18 cellular contexts compared by ENCODE assay signal in the genomic region with DNA sequence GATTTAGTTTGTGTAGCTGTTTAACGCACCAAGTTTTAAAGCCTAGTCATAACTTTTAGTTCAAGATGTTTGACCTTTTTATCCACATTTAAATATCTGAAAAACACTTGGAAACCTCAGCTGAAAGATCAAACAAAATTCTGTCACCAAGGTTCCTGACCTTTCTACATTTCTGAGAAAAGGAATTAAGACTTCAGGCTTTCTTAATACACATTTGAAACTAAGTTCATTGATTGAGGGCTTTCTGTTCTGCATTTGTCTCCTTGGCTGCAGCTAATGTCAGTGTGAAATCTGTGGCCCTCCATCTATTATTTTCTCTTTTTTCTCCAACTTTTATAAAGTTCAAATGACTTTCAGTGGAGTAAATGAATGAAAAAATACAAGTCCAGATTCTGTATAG. TPM values are rescaled to one million over a fixed set of nuclear protein-coding genes. Genes with fewer than 3 reads are reported as not detected.
DNase-seq lines count a peak whose midpoint lies in the region; ATAC-seq, FAIRE-seq and TF ChIP-seq lines count a peak whose summit lies in the region.
"Had no signal": no experiment of that assay in that cellular context is flagged by ENCODE, and none has a peak within 500 bp of the region (broad histone marks: within the 10 kb centered on the region; RNA-seq: fewer than 3 reads in every experiment).

No MANE protein-coding gene starts in this region.

- H3K9me3 ChIP-seq in GM12878 (replicated peaks; ENCODE audit: control insufficient read depth, insufficient read depth, low read length) (no peaks in the 10 kb centered on the region), testis (no peaks in the 10 kb centered on the region)
- H3K9me3 ChIP-seq: BLaER1, Caco-2 had no signal

- H3K4me2 ChIP-seq in GM12878 (ENCODE audit: control insufficient read depth, insufficient read depth): no peak overlapping the region
- H3K4me2 ChIP-seq: BLaER1 had no signal

- RAD21 ChIA-PET in GM12878 (lab: Charles Lee; ENCODE audit: unreplicated experiment): no interaction called here

- H3K36me3 ChIP-seq in GM12878 (ENCODE audit: control insufficient read depth in 2 of 2, insufficient read depth in 2 of 2, low read length in 1 of 2): no peaks in the 10 kb centered on the region
- no peaks in the 10 kb centered on the region for H3K36me3 ChIP-seq in testis (ENCODE audit: low read depth, missing control alignments)
- H3K36me3 ChIP-seq: BLaER1 had no signal

- H3K9ac ChIP-seq in GM12878 (ENCODE audit: control insufficient read depth, insufficient read depth, low read length): no peak overlapping the region
- H3K9ac ChIP-seq: BLaER1 had no signal

- intact Hi-C loops in GM12878 (cut with micrococcal nuclease; ENCODE audit: unreplicated experiment): no loop called here
- intact Hi-C loops in testis (cut with DNase I; ENCODE audit: low total_unique reads): no loop called here

- no peak for FAIRE-seq in GM12878 (lab: Jason Lieb, UNC)

- TF ChIP-seq CTCF in GM12878 (IDR thresholded peaks at IDR 0.05 in 2 of 3, conservative IDR thresholded peaks at IDR 0.05 in 1 of 3; ENCODE audit: control insufficient read depth in 2 of 3, extremely low read depth in 1 of 3, insufficient read depth in 1 of 3, low read depth in 3 of 3, low read length in 3 of 3) (no peak), testis (IDR thresholded peaks at IDR 0.05) (no peak)

- in situ Hi-C loops in GM12878 (cut with MboI): no loop called here

- POLR2A ChIA-PET in GM12878 (lab: Charles Lee): no interaction called here

- H3K79me2 ChIP-seq in GM12878 (ENCODE audit: control insufficient read depth, insufficient read depth, low read length): no peaks in the 10 kb centered on the region

- no peak overlapping the region for H3K4me3 ChIP-seq in GM12878
- H3K4me3 ChIP-seq in testis: no peak overlapping the region
- H3K4me3 ChIP-seq: BLaER1 had no signal

- H3K27me3 ChIP-seq in GM12878 (replicated peaks in 1 of 2; ENCODE audit: control insufficient read depth in 2 of 2, insufficient read depth in 2 of 2, low read length in 1 of 2): no peaks in the 10 kb centered on the region
- H3K27me3 ChIP-seq in testis: no peaks in the 10 kb centered on the region
- H3K27me3 ChIP-seq: BLaER1 had no signal

- no peak for TF ChIP-seq POLR2A in GM18505 (IDR thresholded peaks at IDR 0.05; ENCODE audit: borderline replicate concordance, extremely low read depth, insufficient read depth, insufficient read length)
- TF ChIP-seq POLR2A in GM12878 (IDR thresholded peaks at IDR 0.05; ENCODE audit: low read depth, low read length): no peak
- TF ChIP-seq POLR2A in testis (IDR thresholded peaks at IDR 0.05): no peak

- BruUV-seq in GM12878 (replicated peaks; lab: Mats Ljungman, UMichigan): no TSS peak

- peak; percentile 51 for ATAC-seq in GM18505 (IDR thresholded peaks at IDR 0.05; ENCODE audit: unreplicated experiment)
- peak; percentile 57 for ATAC-seq in GM21515 (IDR thresholded peaks at IDR 0.05; ENCODE audit: unreplicated experiment)
- peak; percentile 58 for ATAC-seq in HG03025 (IDR thresholded peaks at IDR 0.05; ENCODE audit: low FRiP score, unreplicated experiment)
- 0 out of 3 replicates have a peak, but pooled peaks have one; percentile 20 for ATAC-seq in GM12878
- no peak for ATAC-seq in GM18858 (IDR thresholded peaks at IDR 0.05; ENCODE audit: unreplicated experiment)
- no peak for ATAC-seq in HG03571 (IDR thresholded peaks at IDR 0.05; ENCODE audit: unreplicated experiment)

- H2AFZ ChIP-seq in GM12878 (ENCODE audit: control insufficient read depth, low read depth, low read length): no peak overlapping the region

- no peak for DNase-seq in GM12878 (ENCODE audit: low read depth, low spot score)
- DNase-seq in testis: no peak
- no peak for DNase-seq in medulla oblongata (ENCODE audit: extremely low spot score)
- DNase-seq: 8988T; AML-193; Caco-2; CD8-positive, alpha-beta memory T cell; DMS53; GOT3; H9; Karpas-422 had no signal

- no peak overlapping the region for H3K27ac ChIP-seq in GM12878 (ENCODE audit: control insufficient read depth, insufficient read depth)
- no peak overlapping the region for H3K27ac ChIP-seq in testis
- H3K27ac ChIP-seq: BLaER1, HL-60 had no signal

- TF ChIP-seq RAD21 in GM12878 (IDR thresholded peaks at IDR 0.05; ENCODE audit: insufficient read depth, low read depth, low read length): no peak

- 25% methylated on average over 1 of the region's 1 CpG for WGBS in GM12878 (ENCODE audit: insufficient coverage, insufficient replicate concordance, low lambda C conversion rate, missing lambda C conversion rate)
- WGBS in testis, 2 donors: 80 to 86% methylated on average over 1 of the region's 1 CpG

- no peak for TF ChIP-seq EP300 in GM12878 (IDR thresholded peaks at IDR 0.05; ENCODE audit: borderline replicate concordance in 1 of 2, control insufficient read depth in 1 of 2, low read depth in 2 of 2, low read length in 2 of 2)

- H3K4me1 ChIP-seq in GM12878 (ENCODE audit: control insufficient read depth, insufficient read depth, low read length) (no peaks in the 10 kb centered on the region), testis (no peaks in the 10 kb centered on the region)
- H3K4me1 ChIP-seq: BLaER1, Caco-2 had no signal

- SMC1A ChIA-PET in GM12878 (lab: Charles Lee; ENCODE audit: uncharacterized antibody, unreplicated experiment): interaction anchor here (0.9 kb wide), 1 partner anchor 16 kb away, joined by 3 read pairs; no protein-coding TSS in a partner anchor

- CTCF ChIA-PET in GM12878 (lab: Yijun Ruan, JAX): no interaction called here

- H4K20me1 ChIP-seq in GM12878 (ENCODE audit: control insufficient read depth, insufficient read depth): no peaks in the 10 kb centered on the region
- H4K20me1 ChIP-seq: BLaER1 had no signal

TF ChIP-seq in GM12878, 131 proteins besides CTCF, POLR2A, EP300 and RAD21:
- TF ChIP-seq NFYA (IDR thresholded peaks at IDR 0.05; ENCODE audit: borderline replicate concordance, low read depth, low read length) (no peak), SPI1 (IDR thresholded peaks at IDR 0.05; ENCODE audit: borderline replicate concordance, insufficient read depth, low read depth, low read length) (peak; percentile 42; the same call in 1 of the 2 replicates), NR2F1 (conservative IDR thresholded peaks at IDR 0.05) (peak; percentile 92)

RNA-seq across cellular contexts. Expression of gene FBXL4, which starts 22.7 kb away (rescaled TPM):
- total RNA-seq in GM12878 (2013; cell fraction: nucleolus; rRNA removed): 42.3 and 43.3 TPM in 2 replicates
- total RNA-seq in GM12878 (2014; rRNA removed): 6.7 and 8.7 TPM in 2 replicates
- 7.8 and 8.0 TPM in 2 replicates for total RNA-seq in GM12878 (2014; rRNA removed; fragmentation: Illumina TruSeq; extraction: Trizol)
- total RNA-seq in GM12878 (2021): 8.2 TPM in 2 replicates
- 2.6 TPM for polyA plus RNA-seq in GM12878 (2011; ENCODE audit: low read depth)
- polyA plus RNA-seq in GM12878 (2011; rRNA removed): 16.9 and 22.3 TPM in 2 replicates
- 8.1 and 10.2 TPM in 2 replicates for polyA plus RNA-seq in GM12878 (2011; cell fraction: cytosol; rRNA removed)
- 10.5 and 14.3 TPM in 2 replicates for polyA plus RNA-seq in GM12878 (2011; cell fraction: nucleus; rRNA removed)
- polyA plus RNA-seq in GM12878 (2012): 2.9 and 4.2 TPM in 2 replicates
- polyA plus RNA-seq in GM12878 (2014; fragmentation: Illumina TruSeq; extraction: Trizol): 6.3 and 7.6 TPM in 2 replicates
- 1 to 10 TPM; 2.9 to 3.0 TPM for polyA plus RNA-seq in GM12878 (2014; fragmentation: Nextera tagmentation; extraction: Ambion mirVana)
- polyA plus RNA-seq in GM12878 (2014; rRNA removed): 4.7 and 5.8 TPM in 2 replicates
- polyA plus RNA-seq in GM12878 (2016; fragmentation: Nextera tagmentation; extraction: Ambion mirVana): 1 to 10 TPM; 7.6 to 7.8 TPM
- polyA minus RNA-seq in GM12878 (2011; rRNA and poly(A)+ RNA removed): 25.3 and 32.6 TPM in 2 replicates
- polyA minus RNA-seq in GM12878 (2011; cell fraction: cytosol; rRNA and poly(A)+ RNA removed): 6.0 and 6.3 TPM in 2 replicates
- polyA minus RNA-seq in GM12878 (2011; cell fraction: nucleus; rRNA and poly(A)+ RNA removed): 11.2 and 17.6 TPM in 2 replicates
- total RNA-seq in testis: 10 to 100 TPM; 14.0 to 17.8 TPM
- polyA plus RNA-seq in testis (ENCODE audit: insufficient read depth, low read depth, low replicate concordance): 7.9 TPM

Comparison
In these comparisons a context has a peak if more than half of its experiments do, and no peak if none do; other contexts are left out.
1. ATAC-seq: peak in GM18505 (single experiment), GM21515 (single experiment), HG03025 (single experiment) and GM12878 (single experiment); none in GM18858 (single experiment) and HG03571 (single experiment).